In the genomic region with DNA sequence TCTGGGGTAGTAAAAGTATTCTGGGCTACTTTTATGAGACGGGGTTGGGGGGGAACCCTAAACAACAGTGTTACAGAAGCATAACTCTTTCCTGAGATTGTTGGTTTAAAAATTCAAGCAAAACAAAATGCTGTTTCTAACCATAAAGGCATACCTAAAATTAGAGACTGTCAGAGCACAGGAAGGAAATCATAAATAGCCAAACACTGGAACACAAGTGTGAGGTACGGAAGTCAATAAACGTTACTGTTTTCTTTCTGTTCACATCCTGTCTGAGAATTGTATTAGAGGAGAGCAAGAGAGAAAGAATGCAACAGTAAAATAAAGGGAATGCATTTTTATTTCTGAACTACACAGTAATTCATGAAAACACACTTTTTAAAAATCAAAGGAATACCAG, we compare ENCODE assay signal across 14 cellular contexts. TPM values are rescaled to one million over a fixed set of nuclear protein-coding genes. Genes with fewer than 3 reads are reported as not detected.
DNase-seq lines count a peak whose midpoint lies in the region; ATAC-seq and TF ChIP-seq lines count a peak whose summit lies in the region.
"Had no signal": no experiment of that assay in that cellular context is flagged by ENCODE, and none has a peak within 500 bp of the region (broad histone marks: within the 10 kb centered on the region; RNA-seq: fewer than 3 reads in every experiment).

No MANE protein-coding gene starts in this region.

- intact Hi-C loops in activated CD4-positive, alpha-beta memory T cell treated with anti-CD3 and anti-CD28 coated beads for 36 hours (cut with micrococcal nuclease) = no loop called here
- intact Hi-C loops in testis (cut with DNase I; ENCODE audit: low total_unique reads) = no loop called here

- 59 to 65% methylated on average over 3 of the region's 3 CpGs for WGBS in testis, 2 donors

- no peaks in the 10 kb centered on the region for H3K79me2 ChIP-seq in OCI-LY3 (ENCODE audit: low read length)

- no peaks in the 10 kb centered on the region for H3K4me1 ChIP-seq in OCI-LY3 (ENCODE audit: low read length)
- H3K4me1 ChIP-seq in testis = no peaks in the 10 kb centered on the region
- H3K4me1 ChIP-seq: heart right ventricle, upper lobe of left lung had no signal

- peak overlapping the region; percentile 12; the same call in 1 of the 2 replicates for H3K4me2 ChIP-seq in OCI-LY3 (ENCODE audit: low read length)

- no peak overlapping the region for H2AFZ ChIP-seq in OCI-LY3 (ENCODE audit: low read depth, low read length)

- no peak for TF ChIP-seq POLR2A in testis (IDR thresholded peaks at IDR 0.05)

- H3K4me3 Mint-ChIP-seq in activated CD4-positive, alpha-beta memory T cell treated with anti-CD3 and anti-CD28 coated beads, Interleukin-2, amount 10 ng/mL, durations not matched to agents 7 days and 5 days = peak overlapping the region; percentile 44
- no peak overlapping the region for H3K4me3 Mint-ChIP-seq in activated CD4-positive, alpha-beta memory T cell treated with anti-CD3 and anti-CD28 coated beads for 36 hours
- H3K4me3 Mint-ChIP-seq in naive thymus-derived CD8-positive, alpha-beta T cell = peak overlapping the region in 9 of 10 donors; percentile 33 to 73 (median 59)
- H3K4me3 Mint-ChIP-seq: brain had no signal

- H4K20me1 ChIP-seq in OCI-LY3 (ENCODE audit: insufficient read depth, low read length) = no peaks in the 10 kb centered on the region

- H3K9me3 Mint-ChIP-seq in activated CD4-positive, alpha-beta memory T cell treated with anti-CD3 and anti-CD28 coated beads, Interleukin-2, amount 10 ng/mL, durations not matched to agents 7 days and 5 days = no peaks in the 10 kb centered on the region
- H3K9me3 Mint-ChIP-seq in activated CD4-positive, alpha-beta memory T cell treated with anti-CD3 and anti-CD28 coated beads for 36 hours = no peaks in the 10 kb centered on the region
- no peaks in the 10 kb centered on the region for H3K9me3 Mint-ChIP-seq in naive thymus-derived CD8-positive, alpha-beta T cell

- H3K9ac ChIP-seq in OCI-LY3 (ENCODE audit: low read length) = no peak overlapping the region

- no peak overlapping the region for H3K27ac ChIP-seq in OCI-LY3 (ENCODE audit: low read length)
- H3K27ac ChIP-seq in testis = no peak overlapping the region
- H3K27ac ChIP-seq: heart right ventricle, upper lobe of left lung had no signal

- H3K9me3 ChIP-seq in OCI-LY3 (ENCODE audit: insufficient read depth, low read length) (no peaks in the 10 kb centered on the region), testis (no peaks in the 10 kb centered on the region)
- H3K9me3 ChIP-seq: heart right ventricle, upper lobe of left lung had no signal

- CTCF ChIA-PET in activated CD4-positive, alpha-beta memory T cell treated with anti-CD3 and anti-CD28 coated beads, Interleukin-2, amount 10 ng/mL, durations not matched to agents 7 days and 5 days (lab: Charles Lee) = no interaction called here
- CTCF ChIA-PET in activated CD4-positive, alpha-beta memory T cell treated with anti-CD3 and anti-CD28 coated beads for 36 hours (lab: Charles Lee) = no interaction called here

- DNase-seq in activated CD4-positive, alpha-beta memory T cell treated with anti-CD3 and anti-CD28 coated beads, Interleukin-2, amount 10 ng/mL, durations not matched to agents 7 days and 5 days = no peak
- no peak for DNase-seq in activated CD4-positive, alpha-beta memory T cell treated with anti-CD3 and anti-CD28 coated beads for 36 hours
- DNase-seq in naive thymus-derived CD8-positive, alpha-beta T cell = peak in 3 of 10 donors; percentile 3 to 23 (median 18)
- no peak for DNase-seq in COLO829 (ENCODE audit: low spot score)
- DNase-seq in testis = no peak
- DNase-seq: heart right ventricle, T1000, upper lobe of left lung had no signal

- no peaks in the 10 kb centered on the region for H3K36me3 Mint-ChIP-seq in activated CD4-positive, alpha-beta memory T cell treated with anti-CD3 and anti-CD28 coated beads, Interleukin-2, amount 10 ng/mL, durations not matched to agents 7 days and 5 days (ENCODE audit: low read depth)
- H3K36me3 Mint-ChIP-seq in activated CD4-positive, alpha-beta memory T cell treated with anti-CD3 and anti-CD28 coated beads for 36 hours = peaks cover 2% of the 10 kb centered on the region
- peaks cover 0 to under 1% (median 0%) of the 10 kb centered on the region in 3 donors for H3K36me3 Mint-ChIP-seq in naive thymus-derived CD8-positive, alpha-beta T cell
- H3K36me3 Mint-ChIP-seq: brain had no signal

- no peaks in the 10 kb centered on the region for H3K36me3 ChIP-seq in OCI-LY3 (replicated peaks; ENCODE audit: low read depth, low read length)
- no peaks in the 10 kb centered on the region for H3K36me3 ChIP-seq in testis (ENCODE audit: low read depth, missing control alignments)
- H3K36me3 ChIP-seq: heart right ventricle, upper lobe of left lung had no signal

- POLR2A ChIA-PET in activated CD4-positive, alpha-beta memory T cell treated with anti-CD3 and anti-CD28 coated beads, Interleukin-2, amount 10 ng/mL, durations not matched to agents 7 days and 5 days (lab: Charles Lee) = no interaction called here
- POLR2A ChIA-PET in activated CD4-positive, alpha-beta memory T cell treated with anti-CD3 and anti-CD28 coated beads for 36 hours (lab: Charles Lee) = no interaction called here
- POLR2A ChIA-PET in naive thymus-derived CD8-positive, alpha-beta T cell (lab: Charles Lee) = no interaction called here

- H3K4me3 ChIP-seq in OCI-LY3 (ENCODE audit: low read length) = no peak overlapping the region
- no peak overlapping the region for H3K4me3 ChIP-seq in testis
- H3K4me3 ChIP-seq: heart right ventricle, upper lobe of left lung had no signal

- no peaks in the 10 kb centered on the region for H3K27me3 Mint-ChIP-seq in activated CD4-positive, alpha-beta memory T cell treated with anti-CD3 and anti-CD28 coated beads, Interleukin-2, amount 10 ng/mL, durations not matched to agents 7 days and 5 days
- H3K27me3 Mint-ChIP-seq in activated CD4-positive, alpha-beta memory T cell treated with anti-CD3 and anti-CD28 coated beads for 36 hours = no peaks in the 10 kb centered on the region
- no peaks in the 10 kb centered on the region for H3K27me3 Mint-ChIP-seq in naive thymus-derived CD8-positive, alpha-beta T cell
- H3K27me3 Mint-ChIP-seq: brain had no signal

- no peaks in the 10 kb centered on the region for H3K27me3 ChIP-seq in OCI-LY3 (ENCODE audit: low read depth, low read length)
- no peaks in the 10 kb centered on the region for H3K27me3 ChIP-seq in testis
- H3K27me3 ChIP-seq: upper lobe of left lung had no signal

- ATAC-seq in GM21390 (IDR thresholded peaks at IDR 0.05; ENCODE audit: unreplicated experiment) (peak; percentile 69), HG03342 (IDR thresholded peaks at IDR 0.05; ENCODE audit: unreplicated experiment) (no peak)
- peak in 1 of 2 donors; percentile 54 for ATAC-seq in naive thymus-derived CD8-positive, alpha-beta T cell
- ATAC-seq: HCT116, heart right ventricle had no signal

- H3K27ac Mint-ChIP-seq in activated CD4-positive, alpha-beta memory T cell treated with anti-CD3 and anti-CD28 coated beads, Interleukin-2, amount 10 ng/mL, durations not matched to agents 7 days and 5 days = peak overlapping the region; percentile 72
- no peak overlapping the region for H3K27ac Mint-ChIP-seq in activated CD4-positive, alpha-beta memory T cell treated with anti-CD3 and anti-CD28 coated beads for 36 hours
- H3K27ac Mint-ChIP-seq in naive thymus-derived CD8-positive, alpha-beta T cell = peak overlapping the region in 7 of 10 donors; percentile 1 to 85 (median 68)
- H3K27ac Mint-ChIP-seq: brain had no signal

- TF ChIP-seq CTCF in OCI-LY3 (IDR thresholded peaks at IDR 0.05; ENCODE audit: low read depth, low read length) (no peak), testis (IDR thresholded peaks at IDR 0.05) (no peak)

- peaks cover 30% of the 10 kb centered on the region for H3K4me1 Mint-ChIP-seq in activated CD4-positive, alpha-beta memory T cell treated with anti-CD3 and anti-CD28 coated beads, Interleukin-2, amount 10 ng/mL, durations not matched to agents 7 days and 5 days
- H3K4me1 Mint-ChIP-seq in activated CD4-positive, alpha-beta memory T cell treated with anti-CD3 and anti-CD28 coated beads for 36 hours (ENCODE audit: low read depth) = peaks cover 19% of the 10 kb centered on the region
- H3K4me1 Mint-ChIP-seq in naive thymus-derived CD8-positive, alpha-beta T cell = peaks cover 13 to 38% (median 28%) of the 10 kb centered on the region in 4 donors

RNA-seq across cellular contexts. Expression of a gene that starts 42.8 kb away (rescaled TPM):
- 10 to 100 TPM; 75.5 to 76.0 TPM for total RNA-seq in activated CD4-positive, alpha-beta memory T cell treated with anti-CD3 and anti-CD28 coated beads, Interleukin-2, amount 10 ng/mL, durations not matched to agents 7 days and 5 days
- total RNA-seq in activated CD4-positive, alpha-beta memory T cell treated with anti-CD3 and anti-CD28 coated beads for 36 hours = 10 to 100 TPM; 86.9 to 90.7 TPM
- total RNA-seq in naive thymus-derived CD8-positive, alpha-beta T cell = not detected
- under 1 TPM; 0.11 to 0.52 (median 0.11) TPM for polyA plus RNA-seq in naive thymus-derived CD8-positive, alpha-beta T cell
- 1 to 10 TPM; 2.1 to 2.6 TPM for total RNA-seq in testis
- 1.9 TPM for polyA plus RNA-seq in testis (ENCODE audit: insufficient read depth, low read depth, low replicate concordance)
- total RNA-seq: RPMI7951 had no signal

Comparison
In these comparisons a context has a peak if more than half of its experiments do, and no peak if none do; other contexts are left out.
1. RNA of a gene that starts 42.8 kb away (total RNA-seq): 86.9 to 90.7 TPM in activated CD4-positive, alpha-beta memory T cell treated with anti-CD3 and anti-CD28 coated beads for 36 hours and 75.5 to 76.0 TPM in activated CD4-positive, alpha-beta memory T cell treated with anti-CD3 and anti-CD28 coated beads, Interleukin-2, amount 10 ng/mL, durations not matched to agents 7 days and 5 days; 2.1 to 2.6 TPM in testis and not detected in naive thymus-derived CD8-positive, alpha-beta T cell; every median in the first group is over 10 times any median in the second.